ENCODE assay signal across 35 cellular contexts in the genomic region with DNA sequence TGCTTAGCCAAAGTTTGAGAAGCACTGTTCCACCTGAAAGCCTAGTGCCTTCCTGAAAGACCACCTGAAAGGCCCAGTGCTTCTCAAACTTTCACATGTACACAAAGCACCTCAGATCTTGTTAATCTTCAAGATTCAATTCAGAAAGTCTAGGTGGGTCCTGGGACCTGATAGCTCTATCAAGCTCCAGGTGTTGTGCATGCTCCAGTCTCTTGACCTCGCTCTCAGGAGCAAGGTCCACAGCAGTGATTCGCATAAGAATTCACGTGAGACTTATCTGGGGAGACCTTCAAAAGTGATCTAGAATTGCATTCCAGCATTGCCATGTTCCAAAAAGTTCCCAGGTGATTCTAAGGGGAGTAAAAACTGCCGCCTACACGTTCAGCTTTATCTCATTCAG.
"Had no signal": no experiment of that assay in that cellular context is flagged by ENCODE, and none has a peak within 500 bp of the region (broad histone marks: within the 10 kb centered on the region; RNA-seq: fewer than 3 reads in every experiment).

No MANE protein-coding gene starts in this region.

- FAIRE-seq: astrocyte, TTC549 had no signal

- H3K36me3 ChIP-seq: adrenal gland, brain microvascular endothelial cell, breast epithelium had no signal

- ATAC-seq: activated CD8-positive, alpha-beta T cell treated with anti-CD3 and anti-CD28 coated beads for 36 hours; activated naive CD4-positive, alpha-beta T cell treated with anti-CD3 and anti-CD28 coated beads, Interleukin-2, amount 50 U/mL, for 72 hours; activated T-cell treated with anti-CD3 and anti-CD28 coated beads, Interleukin-2, amount 50 U/mL, for 4 hours; activated T-cell treated with anti-CD3 and anti-CD28 coated beads, Interleukin-2, amount 50 U/mL, for 72 hours; activated T-helper 17 cell treated with anti-CD3 and anti-CD28 coated beads, Interleukin-2, amount 50 U/mL, for 72 hours; body of pancreas; T-cell; T-helper 17 cell had no signal

- H3K27ac ChIP-seq: adrenal gland, body of pancreas, brain microvascular endothelial cell, breast epithelium, VCaP had no signal

- H3K27me3 Mint-ChIP-seq: activated B cell treated with CpG ODN at 0.5 μM for 24 hours; activated CD8-positive, alpha-beta T cell treated with anti-CD3 and anti-CD28 coated beads for 36 hours; activated naive CD8-positive, alpha-beta T cell treated with anti-CD3 and anti-CD28 coated beads for 36 hours; activated T-helper 17 cell treated with anti-CD3 and anti-CD28 coated beads, Interleukin-2, amount 50 U/mL, for 72 hours; T-cell; T-helper 17 cell had no signal

- H3K4me3 ChIP-seq: adrenal gland, body of pancreas, breast epithelium had no signal

- H3K4me3 Mint-ChIP-seq: activated B cell treated with CpG ODN at 0.5 μM for 24 hours; activated CD4-positive, alpha-beta memory T cell treated with anti-CD3 and anti-CD28 coated beads for 36 hours; activated CD4-positive, alpha-beta T cell treated with anti-CD3 and anti-CD28 coated beads, Interleukin-2, amount 10 ng/mL, durations not matched to agents 24 days and 14 days; activated CD8-positive, alpha-beta T cell treated with anti-CD3 and anti-CD28 coated beads for 36 hours; activated naive CD4-positive, alpha-beta T cell treated with anti-CD3 and anti-CD28 coated beads, Interleukin-2, amount 10 ng/mL, durations not matched to agents 7 days and 5 days; activated naive CD8-positive, alpha-beta T cell treated with anti-CD3 and anti-CD28 coated beads for 36 hours; activated T-cell treated with anti-CD3 and anti-CD28 coated beads, Interleukin-2, amount 50 U/mL, for 4 hours; activated T-cell treated with anti-CD3 and anti-CD28 coated beads, Interleukin-2, amount 50 U/mL, for 72 hours; activated T-helper 1 cell treated with anti-CD3 and anti-CD28 coated beads, Interleukin-12 subunit alpha, Interleukin-12 subunit beta, Interleukin-2, Interleukin-4 antibody, amounts not matched to agents 30 ng/mL and 10 ng/mL and 1 ng/mL, durations not matched to agents 14 hours and 24 hours and 36 hours; activated T-helper 17 cell treated with anti-CD3 and anti-CD28 coated beads, Interleukin-2, amount 50 U/mL, for 72 hours; T-cell; T-helper 17 cell; T-helper 2 cell treated with Interferon-gamma antibody and Interleukin-4, amounts not matched to agents 5 μg/mL and 100 μg/mL, for 36 hours had no signal

- H3K9me3 Mint-ChIP-seq: activated CD4-positive, alpha-beta memory T cell treated with anti-CD3 and anti-CD28 coated beads for 36 hours; activated CD4-positive, alpha-beta T cell treated with anti-CD3 and anti-CD28 coated beads, Interleukin-2, amount 10 ng/mL, durations not matched to agents 24 days and 14 days; activated CD8-positive, alpha-beta T cell treated with anti-CD3 and anti-CD28 coated beads for 36 hours; activated naive CD4-positive, alpha-beta T cell treated with anti-CD3 and anti-CD28 coated beads, Interleukin-2, amount 10 ng/mL, durations not matched to agents 7 days and 5 days; activated naive CD4-positive, alpha-beta T cell treated with anti-CD3 and anti-CD28 coated beads, Interleukin-2, amount 50 U/mL, for 72 hours; activated naive CD8-positive, alpha-beta T cell treated with anti-CD3 and anti-CD28 coated beads for 36 hours; activated T-cell treated with anti-CD3 and anti-CD28 coated beads, Interleukin-2, amount 50 U/mL, for 4 hours; activated T-helper 1 cell treated with anti-CD3 and anti-CD28 coated beads, Interleukin-12 subunit alpha, Interleukin-12 subunit beta, Interleukin-2, Interleukin-4 antibody, amounts not matched to agents 30 ng/mL and 10 ng/mL and 1 ng/mL, durations not matched to agents 14 hours and 24 hours and 36 hours; activated T-helper 17 cell treated with anti-CD3 and anti-CD28 coated beads, Interleukin-2, amount 50 U/mL, for 72 hours; T-helper 2 cell treated with Interferon-gamma antibody and Interleukin-4, amounts not matched to agents 5 μg/mL and 100 μg/mL, for 36 hours had no signal

- H3K4me1 ChIP-seq: body of pancreas, breast epithelium had no signal

- H3K9me3 ChIP-seq: adrenal gland, body of pancreas, breast epithelium had no signal

- H3K36me3 Mint-ChIP-seq: activated CD4-positive, alpha-beta memory T cell treated with anti-CD3 and anti-CD28 coated beads for 36 hours; activated naive CD4-positive, alpha-beta T cell treated with anti-CD3 and anti-CD28 coated beads, Interleukin-2, amount 10 ng/mL, durations not matched to agents 7 days and 5 days; activated naive CD4-positive, alpha-beta T cell treated with anti-CD3 and anti-CD28 coated beads, Interleukin-2, amount 50 U/mL, for 72 hours; activated naive CD8-positive, alpha-beta T cell treated with anti-CD3 and anti-CD28 coated beads for 36 hours; T-cell had no signal

- DNase-seq: activated B cell treated with CpG ODN at 0.5 μM for 24 hours; activated CD4-positive, alpha-beta memory T cell treated with anti-CD3 and anti-CD28 coated beads for 36 hours; activated CD4-positive, alpha-beta T cell treated with anti-CD3 and anti-CD28 coated beads for 4 hours; activated CD4-positive, alpha-beta T cell treated with anti-CD3 and anti-CD28 coated beads, Interleukin-2, amount 10 ng/mL, durations not matched to agents 24 days and 14 days; activated CD4-positive, alpha-beta T cell treated with anti-CD3 and anti-CD28 coated beads, Interleukin-2, amount 50 U/mL, for 1 hour; activated CD4-positive, alpha-beta T cell treated with anti-CD3 and anti-CD28 coated beads, Interleukin-2, amount 50 U/mL, for 4 hours; activated CD4-positive, CD25-positive, alpha-beta regulatory T cell treated with anti-CD3 and anti-CD28 coated beads, Interleukin-2, amount 50 U/mL, for 72 hours; activated CD8-positive, alpha-beta memory T cell treated with anti-CD3 and anti-CD28 coated beads, Interleukin-2, amount 50 U/mL, for 4 hours; activated CD8-positive, alpha-beta T cell treated with anti-CD3 and anti-CD28 coated beads for 36 hours; activated effector memory CD4-positive, alpha-beta T cell treated with anti-CD3 and anti-CD28 coated beads, Interleukin-2, amount 50 U/mL, for 16 hours; activated gamma-delta T cell treated with Interleukin-2 at 50 U/mL for 16 hours; activated naive CD4-positive, alpha-beta T cell; activated naive CD4-positive, alpha-beta T cell treated with anti-CD3 and anti-CD28 coated beads, Interleukin-2, amount 10 ng/mL, durations not matched to agents 7 days and 5 days; activated naive CD8-positive, alpha-beta T cell treated with anti-CD3 and anti-CD28 coated beads for 36 hours; activated T-cell treated with anti-CD3 and anti-CD28 coated beads for 4 hours; activated T-cell treated with anti-CD3 and anti-CD28 coated beads, Interleukin-2, amount 50 U/mL, for 1 hour; activated T-cell treated with anti-CD3 and anti-CD28 coated beads, Interleukin-2, amount 50 U/mL, for 4 hours; activated T-cell treated with anti-CD3 and anti-CD28 coated beads, Interleukin-2, amount 50 U/mL, for 72 hours; adrenal gland; amniotic stem cell; aorta; body of pancreas; brain microvascular endothelial cell; central memory CD4-positive, alpha-beta T cell; T-cell; T-helper 17 cell; T-helper 9 cell had no signal

- H3K27ac Mint-ChIP-seq: activated B cell treated with CpG ODN at 0.5 μM for 24 hours; activated CD4-positive, alpha-beta memory T cell treated with anti-CD3 and anti-CD28 coated beads for 36 hours; activated CD4-positive, alpha-beta T cell treated with anti-CD3 and anti-CD28 coated beads, Interleukin-2, amount 10 ng/mL, durations not matched to agents 24 days and 14 days; activated CD8-positive, alpha-beta T cell treated with anti-CD3 and anti-CD28 coated beads for 36 hours; activated naive CD4-positive, alpha-beta T cell treated with anti-CD3 and anti-CD28 coated beads, Interleukin-2, amount 10 ng/mL, durations not matched to agents 7 days and 5 days; activated naive CD8-positive, alpha-beta T cell treated with anti-CD3 and anti-CD28 coated beads for 36 hours; activated T-cell treated with anti-CD3 and anti-CD28 coated beads, Interleukin-2, amount 50 U/mL, for 72 hours; activated T-helper 1 cell treated with anti-CD3 and anti-CD28 coated beads, Interleukin-12 subunit alpha, Interleukin-12 subunit beta, Interleukin-2, Interleukin-4 antibody, amounts not matched to agents 30 ng/mL and 10 ng/mL and 1 ng/mL, durations not matched to agents 14 hours and 24 hours and 36 hours; activated T-helper 17 cell treated with anti-CD3 and anti-CD28 coated beads, Interleukin-2, amount 50 U/mL, for 72 hours; T-cell; T-helper 17 cell; T-helper 2 cell treated with Interferon-gamma antibody and Interleukin-4, amounts not matched to agents 5 μg/mL and 100 μg/mL, for 36 hours had no signal

- H3K27me3 ChIP-seq: adrenal gland, body of pancreas, brain microvascular endothelial cell, breast epithelium had no signal
